ENCODE assay signal across 19 cellular contexts in genomic region chr3:120218981-120219380, GRCh38.
"Had no signal": no experiment of that assay in that cellular context is flagged by ENCODE, and none has a peak within 500 bp of the region (broad histone marks: within the 10 kb centered on the region; RNA-seq: fewer than 3 reads in every experiment).

No MANE protein-coding gene starts in this region.

- DNase-seq: activated CD4-positive, alpha-beta T cell treated with anti-CD3 and anti-CD28 coated beads for 48 hours; activated CD4-positive, alpha-beta T cell treated with anti-CD3 and anti-CD28 coated beads, Interleukin-2, amount 50 U/mL, for 4 hours; activated CD8-positive, alpha-beta memory T cell treated with anti-CD3 and anti-CD28 coated beads, Interleukin-2, amount 50 U/mL, for 48 hours; activated CD8-positive, alpha-beta T cell treated with anti-CD3 and anti-CD28 coated beads, Interleukin-2, amount 10 ng/mL, durations not matched to agents 7 days and 5 days; activated naive CD4-positive, alpha-beta T cell; activated T-cell treated with anti-CD3 and anti-CD28 coated beads, Interleukin-2, amount 50 U/mL, for 1 hour; aorta; central memory CD4-positive, alpha-beta T cell; Kasumi-1; NCI-H1048; NCI-H146; NCI-H187 treated with DMSO at 0.1 percent for 48 hours; NCI-H345; NCI-H510A; NCI-H526 treated with DMSO at 0.1 percent for 48 hours; SHP77 treated with DMSO at 0.1 percent for 48 hours had no signal

- H3K4me3 ChIP-seq: breast epithelium had no signal

- ATAC-seq: activated CD4-positive, CD25-positive, alpha-beta regulatory T cell treated with anti-CD3 and anti-CD28 coated beads, Interleukin-2, amount 50 U/mL, for 24 hours; activated CD8-positive, alpha-beta T cell treated with anti-CD3 and anti-CD28 coated beads, Interleukin-2, amount 10 ng/mL, durations not matched to agents 7 days and 5 days had no signal

- H3K27me3 ChIP-seq: breast epithelium had no signal

- H3K36me3 ChIP-seq: breast epithelium had no signal

- FAIRE-seq: RCC 7860 had no signal
